8 cellular contexts compared by ENCODE assay signal in the genomic region with DNA sequence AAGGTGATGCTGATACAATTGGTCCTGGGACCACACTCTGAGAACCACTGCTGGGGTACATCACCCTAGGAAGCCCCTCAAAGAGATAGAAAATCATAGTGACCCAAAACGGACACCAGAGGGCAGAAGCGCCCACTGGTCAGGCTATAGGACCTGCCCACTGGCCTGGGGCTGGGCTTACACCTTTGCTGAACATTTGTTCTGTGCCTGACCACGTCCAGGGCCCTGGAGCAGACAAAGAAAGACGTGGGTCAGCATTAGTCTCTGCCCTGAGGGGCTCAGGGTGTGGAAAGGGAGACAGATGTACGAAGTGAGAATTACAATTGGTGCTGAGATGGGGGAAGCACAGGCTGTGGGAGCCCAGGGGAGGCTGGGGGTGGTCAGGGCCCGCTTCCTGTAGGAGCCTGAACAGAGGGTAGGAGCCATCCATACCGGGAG. TPM values are rescaled to one million over a fixed set of nuclear protein-coding genes. Genes with fewer than 3 reads are reported as not detected.
DNase-seq lines count a peak whose midpoint lies in the region; ATAC-seq, FAIRE-seq and TF ChIP-seq lines count a peak whose summit lies in the region.

No MANE protein-coding gene starts in this region.

- no peaks in the 10 kb centered on the region for H3K9me3 ChIP-seq in CD4-positive, alpha-beta T cell (ENCODE audit: control insufficient read depth, low read length)
- H3K9me3 ChIP-seq in iPS-20b (ENCODE audit: insufficient read depth, low read depth, low read length), result no peaks in the 10 kb centered on the region

- H3K27ac Mint-ChIP-seq in CD4-positive, alpha-beta T cell, result no peak overlapping the region

- no peak overlapping the region for H3K4me3 ChIP-seq in brain microvascular endothelial cell (ENCODE audit: low read depth, low read length)
- H3K4me3 ChIP-seq in iPS-20b (ENCODE audit: low read length), result no peak overlapping the region

- CTCF ChIA-PET in CD4-positive, alpha-beta T cell (lab: Charles Lee), result no interaction called here

- no peak for TF ChIP-seq POLR2A in H54 (IDR thresholded peaks at IDR 0.05; ENCODE audit: low read depth, low read length)

- TF ChIP-seq CTCF in CD4-positive, alpha-beta T cell (IDR thresholded peaks at IDR 0.05), result peak; percentile 76
- peak; percentile 89 for TF ChIP-seq CTCF in brain microvascular endothelial cell (IDR thresholded peaks at IDR 0.05; ENCODE audit: low read depth, low read length, missing control alignments)

- H3K27me3 ChIP-seq in CD4-positive, alpha-beta T cell (ENCODE audit: control insufficient read depth, insufficient read depth, low read length), result no peaks in the 10 kb centered on the region
- H3K27me3 ChIP-seq in brain microvascular endothelial cell (replicated peaks), result no peaks in the 10 kb centered on the region
- H3K27me3 ChIP-seq in iPS-20b (ENCODE audit: insufficient read depth, low read length), result no peaks in the 10 kb centered on the region

- intact Hi-C loops in CD4-positive, alpha-beta T cell (cut with DNase I, micrococcal nuclease), result loop anchor here in 1 of 2 experiments (1.0 to 5.0 kb wide), 2 partner anchors 30 to 45 kb away; no protein-coding TSS in a partner anchor

- no peak for FAIRE-seq in H54 (lab: Jason Lieb, UNC)

- peak overlapping the region; percentile 34; the same call in 1 of the 2 replicates for H3K9ac ChIP-seq in iPS-20b (ENCODE audit: low read depth, low read length)

- no peaks in the 10 kb centered on the region for H3K36me3 Mint-ChIP-seq in CD4-positive, alpha-beta T cell (ENCODE audit: low read depth)

- POLR2A ChIA-PET in CD4-positive, alpha-beta T cell (lab: Charles Lee), result no interaction called here

- peaks cover 3% of the 10 kb centered on the region; the same call in 1 of the 2 replicates for H3K4me1 ChIP-seq in iPS-20b (ENCODE audit: insufficient read depth, low read length)

- H3K4me3 Mint-ChIP-seq in CD4-positive, alpha-beta T cell, result no peak overlapping the region

- no peak for ATAC-seq in CD4-positive, alpha-beta T cell (ENCODE audit: poor library complexity)

- no peaks in the 10 kb centered on the region for H3K4me1 Mint-ChIP-seq in CD4-positive, alpha-beta T cell (ENCODE audit: low read depth)

- no peak for DNase-seq in CD4-positive, alpha-beta T cell
- DNase-seq in H54 (ENCODE audit: insufficient read length, low spot score), result peak; percentile 76
- DNase-seq in NCI-H774 (lab: John Stamatoyannopoulos, UW), result peak; percentile 61
- no peak for DNase-seq in brain microvascular endothelial cell
- peak; percentile 49 for DNase-seq in smooth muscle cell of the brain vasculature (ENCODE audit: low read depth, low spot score)
- DNase-seq in T-helper 2 cell, result no peak
- DNase-seq in stimulated activated CD4-positive, alpha-beta T cell treated with anti-CD3 and anti-CD28 coated beads, Interleukin-4, amount 100 ng/mL, for 1 hour, result no peak

- H3K27me3 Mint-ChIP-seq in CD4-positive, alpha-beta T cell, result peaks cover 5% of the 10 kb centered on the region

- no peaks in the 10 kb centered on the region for H3K36me3 ChIP-seq in brain microvascular endothelial cell (replicated peaks)
- H3K36me3 ChIP-seq in iPS-20b (ENCODE audit: insufficient read depth, low read depth, low read length), result no peaks in the 10 kb centered on the region

- in situ Hi-C loops in brain microvascular endothelial cell (cut with HindIII; ENCODE audit: low pct_ligation_motif_present, low sequenced_read_pairs), result no loop called here

- no peaks in the 10 kb centered on the region for H3K9me3 Mint-ChIP-seq in CD4-positive, alpha-beta T cell

- H3K27ac ChIP-seq in CD4-positive, alpha-beta T cell (ENCODE audit: low read depth, low read length), result no peak overlapping the region
- no peak overlapping the region for H3K27ac ChIP-seq in brain microvascular endothelial cell
- no peak overlapping the region for H3K27ac ChIP-seq in iPS-20b (ENCODE audit: low read length)

RNA-seq across cellular contexts. Expression of a gene that starts 14.4 kb away (rescaled TPM):
- total RNA-seq in CD4-positive, alpha-beta T cell, result 1 to 10 TPM; 3.5 to 4.1 TPM

RNA-seq across cellular contexts. Expression of a gene that starts 21.9 kb away (rescaled TPM):
- 100 to 1,000 TPM in 1 of 2 experiments, 10 to 100 TPM in 1; 91.6 to 101 TPM for total RNA-seq in CD4-positive, alpha-beta T cell

Comparison
In these comparisons a context has a peak if more than half of its experiments do, and no peak if none do; other contexts are left out.
1. DNase-seq: peak in H54 (single experiment), NCI-H774 (single experiment) and smooth muscle cell of the brain vasculature (single experiment); none in CD4-positive, alpha-beta T cell (0 of 10), brain microvascular endothelial cell (single experiment), T-helper 2 cell (0 of 5) and stimulated activated CD4-positive, alpha-beta T cell treated with anti-CD3 and anti-CD28 coated beads, Interleukin-4, amount 100 ng/mL, for 1 hour (single experiment).